ENCODE assay signal across 1 cellular context in genomic region chr5:81147970-81148571, GRCh38.
TF ChIP-seq lines count a peak whose summit lies in the region.

No MANE protein-coding gene starts in this region.

TF ChIP-seq in WTC11, 78 proteins besides CTCF, POLR2A, EP300 and RAD21 (continued from another document):
- no peak for TF ChIP-seq AFF4 (CRISPR knock-in tag; IDR thresholded peaks at IDR 0.05; ENCODE audit: borderline replicate concordance)
- no peak for TF ChIP-seq E2F5 (CRISPR knock-in tag; IDR thresholded peaks at IDR 0.05)
- no peak for TF ChIP-seq ATF6 (CRISPR knock-in tag; IDR thresholded peaks at IDR 0.05)
- no peak for TF ChIP-seq ZNF281 (CRISPR knock-in tag; IDR thresholded peaks at IDR 0.05)
TF ChIP-seq in WTC11: peak in this region for 0.
